Comparison of ENCODE assay signal across 9 cellular contexts in genomic region chr5:6780802-6781391, GRCh38.
DNase-seq lines count a peak whose midpoint lies in the region; ATAC-seq and TF ChIP-seq lines count a peak whose summit lies in the region.
"Had no signal": no experiment of that assay in that cellular context is flagged by ENCODE, and none has a peak within 500 bp of the region (broad histone marks: within the 10 kb centered on the region; RNA-seq: fewer than 3 reads in every experiment).

No MANE protein-coding gene starts in this region.

- TF ChIP-seq EP300 in suprapubic skin (IDR thresholded peaks at IDR 0.05): no peak

- peaks cover 3 to 7% (median 6%) of the 10 kb centered on the region in 3 donors for H3K27me3 Mint-ChIP-seq in immature natural killer cell (ENCODE audit: low read depth in 3 of 3)

- H4K20me1 ChIP-seq in SU-DHL-6 (ENCODE audit: low read depth, low read length): no peaks in the 10 kb centered on the region

- H3K9me2 ChIP-seq in SU-DHL-6 (replicated peaks; ENCODE audit: insufficient read depth, low read length): no peaks in the 10 kb centered on the region

- 98% methylated on average over 7 of the region's 7 CpGs for WGBS in suprapubic skin

- no peak overlapping the region for H3K4me2 ChIP-seq in SU-DHL-6 (ENCODE audit: low read depth, low read length, poor library complexity, severe bottlenecking)

- H2AFZ ChIP-seq in SU-DHL-6 (ENCODE audit: low read depth, low read length, severe bottlenecking): no peak overlapping the region

- H3K36me3 ChIP-seq in SU-DHL-6 (ENCODE audit: low read length) (no peaks in the 10 kb centered on the region), suprapubic skin (no peaks in the 10 kb centered on the region)

- peaks cover 11 to 31% of the 10 kb centered on the region in 2 donors for H3K4me1 Mint-ChIP-seq in immature natural killer cell
- H3K4me1 Mint-ChIP-seq: central memory CD8-positive, alpha-beta T cell had no signal

- no peaks in the 10 kb centered on the region for H3F3A ChIP-seq in SU-DHL-6 (ENCODE audit: insufficient read depth)

- no peaks in the 10 kb centered on the region for H3K36me3 Mint-ChIP-seq in immature natural killer cell

- H3K4me1 ChIP-seq in suprapubic skin: no peaks in the 10 kb centered on the region

- H3K4me3 ChIP-seq in AG10803 (ENCODE audit: low read length) (no peak overlapping the region), SU-DHL-6 (ENCODE audit: insufficient read depth, low read length, poor library complexity, severe bottlenecking) (no peak overlapping the region), suprapubic skin (no peak overlapping the region)

- H3K9ac ChIP-seq in SU-DHL-6 (ENCODE audit: low read length): no peak overlapping the region

- H3K27ac Mint-ChIP-seq in immature natural killer cell: no peak overlapping the region

- intact Hi-C loops in posterior vena cava (cut with DNase I): no loop called here

- H3K27ac ChIP-seq in SU-DHL-6 (ENCODE audit: low read depth, low read length): no peak overlapping the region
- no peak overlapping the region for H3K27ac ChIP-seq in suprapubic skin

- H3K27me3 ChIP-seq in SU-DHL-6 (ENCODE audit: low read length) (no peaks in the 10 kb centered on the region), suprapubic skin (no peaks in the 10 kb centered on the region)

- peak; percentile 27 for TF ChIP-seq CTCF in AG10803 (conservative IDR thresholded peaks at IDR 0.05; ENCODE audit: low read length)
- TF ChIP-seq CTCF in SU-DHL-6 (IDR thresholded peaks at IDR 0.05; ENCODE audit: insufficient read depth, low read length, poor library complexity, severe bottlenecking): peak; percentile 59
- no peak for TF ChIP-seq CTCF in suprapubic skin (IDR thresholded peaks at IDR 0.05)

- no peak overlapping the region for H3K4me3 Mint-ChIP-seq in immature natural killer cell
- H3K4me3 Mint-ChIP-seq: central memory CD8-positive, alpha-beta T cell had no signal

- H3K79me2 ChIP-seq in SU-DHL-6 (ENCODE audit: insufficient read depth, low read length): no peaks in the 10 kb centered on the region

- DNase-seq in AG10803 (ENCODE audit: low read depth) (no peak), immature natural killer cell (peak in 2 of 3 donors; percentile 11 to 14), suprapubic skin (ENCODE audit: low spot score in 2 of 2) (no peak), posterior vena cava (ENCODE audit: low spot score) (no peak)

- no peak for TF ChIP-seq POLR2A in suprapubic skin (IDR thresholded peaks at IDR 0.05)

- ATAC-seq in GM18909 (IDR thresholded peaks at IDR 0.05; ENCODE audit: poor library complexity, unreplicated experiment): peak; percentile 89
- ATAC-seq in HG03135 (IDR thresholded peaks at IDR 0.05; ENCODE audit: unreplicated experiment): peak; percentile 76
- no peak for ATAC-seq in HG03108 (IDR thresholded peaks at IDR 0.05; ENCODE audit: unreplicated experiment)

- H3K9me3 ChIP-seq in SU-DHL-6 (ENCODE audit: insufficient read depth, low read length) (no peaks in the 10 kb centered on the region), suprapubic skin (no peaks in the 10 kb centered on the region)

- no peaks in the 10 kb centered on the region for H3K9me3 Mint-ChIP-seq in immature natural killer cell
- H3K9me3 Mint-ChIP-seq: central memory CD8-positive, alpha-beta T cell had no signal

Comparison
In these comparisons a context has a peak if more than half of its experiments do, and no peak if none do; other contexts are left out.
1. DNase-seq: peak in immature natural killer cell (2 of 3); none in AG10803 (single experiment), suprapubic skin (0 of 2) and posterior vena cava (single experiment).
2. CTCF ChIP-seq: peak in AG10803 (single experiment) and SU-DHL-6 (single experiment); none in suprapubic skin (0 of 2).